ENCODE assay signal across 25 cellular contexts in the genomic region with DNA sequence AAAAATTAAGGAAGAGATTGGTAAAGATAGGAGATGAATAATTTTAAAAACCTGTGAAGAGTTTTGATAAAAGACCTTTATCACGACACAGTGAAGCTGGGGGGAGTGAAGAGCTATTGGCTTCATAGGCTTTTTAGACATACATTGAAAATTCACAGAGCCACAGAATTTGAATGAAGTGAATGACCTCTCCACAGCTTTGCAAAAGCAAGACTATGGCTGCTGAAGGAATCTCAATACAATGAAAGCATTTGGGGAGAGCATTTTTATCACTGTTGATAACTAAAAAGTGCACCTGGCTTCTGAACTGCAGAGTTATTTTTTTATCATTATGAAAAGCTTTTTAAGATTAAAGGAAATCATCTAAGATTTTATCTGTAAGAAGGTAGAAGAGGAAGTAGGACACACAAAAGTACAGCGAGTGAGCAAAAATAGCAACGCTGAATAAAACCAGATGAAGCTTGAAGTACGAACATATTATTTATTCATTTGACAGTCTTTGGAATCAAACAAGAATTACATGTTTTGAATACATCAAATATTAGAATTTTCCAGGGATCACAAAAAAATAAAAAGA.
DNase-seq lines count a peak whose midpoint lies in the region; ATAC-seq, FAIRE-seq and TF ChIP-seq lines count a peak whose summit lies in the region.
"Had no signal": no experiment of that assay in that cellular context is flagged by ENCODE, and none has a peak within 500 bp of the region (broad histone marks: within the 10 kb centered on the region; RNA-seq: fewer than 3 reads in every experiment).

No MANE protein-coding gene starts in this region.

- H2AFZ ChIP-seq in OCI-LY3 (ENCODE audit: low read depth, low read length) (no peak overlapping the region), neuron (ENCODE audit: low read depth, low read length) (peak overlapping the region; percentile 38)
- H2AFZ ChIP-seq: GM23248 had no signal

- no peaks in the 10 kb centered on the region for H3K36me3 Mint-ChIP-seq in activated T-cell treated with anti-CD3 and anti-CD28 coated beads, Interleukin-2, amount 50 U/mL, for 4 hours (ENCODE audit: insufficient read depth)
- H3K36me3 Mint-ChIP-seq in activated naive CD8-positive, alpha-beta T cell treated with anti-CD3 and anti-CD28 coated beads, Interleukin-2, amount 50 U/mL, for 24 hours (ENCODE audit: low read depth) = no peaks in the 10 kb centered on the region

- H4K20me1 ChIP-seq in OCI-LY3 (ENCODE audit: insufficient read depth, low read length) = no peaks in the 10 kb centered on the region
- H4K20me1 ChIP-seq: BLaER1 treated with 17β-estradiol and CSF1 and Interleukin-3, amounts not matched to agents 10 nM and 100 nM had no signal

- H3K9ac ChIP-seq in OCI-LY3 (ENCODE audit: low read length) = no peak overlapping the region
- H3K9ac ChIP-seq: BLaER1 treated with 17β-estradiol and CSF1 and Interleukin-3, amounts not matched to agents 10 nM and 100 nM; GM23248 had no signal

- no peaks in the 10 kb centered on the region for H3K79me2 ChIP-seq in OCI-LY3 (ENCODE audit: low read length)

- no peaks in the 10 kb centered on the region for H3K9me3 Mint-ChIP-seq in activated T-cell treated with anti-CD3 and anti-CD28 coated beads, Interleukin-2, amount 50 U/mL, for 4 hours
- H3K9me3 Mint-ChIP-seq in activated naive CD8-positive, alpha-beta T cell treated with anti-CD3 and anti-CD28 coated beads, Interleukin-2, amount 50 U/mL, for 24 hours = no peaks in the 10 kb centered on the region

- ATAC-seq in activated T-cell treated with anti-CD3 and anti-CD28 coated beads, Interleukin-2, amount 50 U/mL, for 4 hours = no peak
- ATAC-seq in activated naive CD8-positive, alpha-beta T cell treated with anti-CD3 and anti-CD28 coated beads, Interleukin-2, amount 50 U/mL, for 24 hours = no peak
- ATAC-seq: HepG2, SK-N-SH treated with all-trans-retinoic acid at 6 μM for 48 hours had no signal

- H3K27ac ChIP-seq in OCI-LY3 (ENCODE audit: low read length) = no peak overlapping the region
- H3K27ac ChIP-seq: BLaER1 treated with 17β-estradiol and CSF1 and Interleukin-3, amounts not matched to agents 10 nM and 100 nM; GM23248; HL-60; Peyer's patch had no signal

- H3K36me3 ChIP-seq in OCI-LY3 (replicated peaks; ENCODE audit: low read depth, low read length) (no peaks in the 10 kb centered on the region), neuron (ENCODE audit: insufficient read depth, low read length) (no peaks in the 10 kb centered on the region)
- H3K36me3 ChIP-seq: BLaER1 treated with 17β-estradiol and CSF1 and Interleukin-3, amounts not matched to agents 10 nM and 100 nM; HAP-1; Peyer's patch had no signal

- no peaks in the 10 kb centered on the region for H3K27me3 Mint-ChIP-seq in activated T-cell treated with anti-CD3 and anti-CD28 coated beads, Interleukin-2, amount 50 U/mL, for 4 hours (ENCODE audit: low read depth)
- no peaks in the 10 kb centered on the region for H3K27me3 Mint-ChIP-seq in activated naive CD8-positive, alpha-beta T cell treated with anti-CD3 and anti-CD28 coated beads, Interleukin-2, amount 50 U/mL, for 24 hours

- peaks cover 45% of the 10 kb centered on the region for H3K4me1 ChIP-seq in OCI-LY3 (ENCODE audit: low read length)
- H3K4me1 ChIP-seq in neuron (ENCODE audit: insufficient read depth, low read length) = peaks cover 20% of the 10 kb centered on the region
- H3K4me1 ChIP-seq: BLaER1 treated with 17β-estradiol and CSF1 and Interleukin-3, amounts not matched to agents 10 nM and 100 nM; HAP-1; Peyer's patch had no signal

- H3K27ac Mint-ChIP-seq in activated naive CD8-positive, alpha-beta T cell treated with anti-CD3 and anti-CD28 coated beads, Interleukin-2, amount 50 U/mL, for 24 hours = no peak overlapping the region

- peaks cover 4% of the 10 kb centered on the region; the same call in 1 of the 2 replicates for H3K9me3 ChIP-seq in OCI-LY3 (ENCODE audit: insufficient read depth, low read length)
- no peaks in the 10 kb centered on the region for H3K9me3 ChIP-seq in neuron (ENCODE audit: low read length)
- H3K9me3 ChIP-seq: HAP-1, Peyer's patch had no signal

- peak overlapping the region; percentile 50 for H3K4me3 ChIP-seq in OCI-LY3 (ENCODE audit: low read length)
- H3K4me3 ChIP-seq in neuron (ENCODE audit: low read length) = no peak overlapping the region
- H3K4me3 ChIP-seq: BLaER1 treated with 17β-estradiol and CSF1 and Interleukin-3, amounts not matched to agents 10 nM and 100 nM; GM23248; HAP-1; Peyer's patch had no signal

- no peak for DNase-seq in activated T-cell treated with anti-CD3 and anti-CD28 coated beads, Interleukin-2, amount 50 U/mL, for 4 hours
- no peak for DNase-seq in activated T-cell treated with anti-CD3 and anti-CD28 coated beads, Interleukin-2, amount 50 U/mL, for 1 hour
- no peak for DNase-seq in activated naive CD8-positive, alpha-beta T cell treated with anti-CD3 and anti-CD28 coated beads, Interleukin-2, amount 50 U/mL, for 24 hours
- DNase-seq in D721Med (ENCODE audit: insufficient read length, low spot score) (no peak), cerebellar cortex (ENCODE audit: low spot score) (no peak), NCI-H1694 (lab: John Stamatoyannopoulos, UW) (no peak)
- DNase-seq: 8988T, DMS79 treated with DMSO at 0.1 percent for 48 hours, GM23248, KBM-7, NCI-H1092 treated with DMSO at 0.1 percent for 48 hours, NCI-H1436 treated with DMSO at 0.1 percent for 48 hours, NCI-H2029, NCI-H510A treated with DMSO at 0.1 percent for 48 hours, NCI-H748 treated with DMSO at 0.1 percent for 48 hours, Peyer's patch had no signal

- peak overlapping the region; percentile 51 for H3K4me2 ChIP-seq in OCI-LY3 (ENCODE audit: low read length)
- H3K4me2 ChIP-seq: BLaER1 treated with 17β-estradiol and CSF1 and Interleukin-3, amounts not matched to agents 10 nM and 100 nM had no signal

- peaks cover 34% of the 10 kb centered on the region for H3K4me1 Mint-ChIP-seq in activated T-cell treated with anti-CD3 and anti-CD28 coated beads, Interleukin-2, amount 50 U/mL, for 4 hours (ENCODE audit: low read depth)
- peaks cover 30% of the 10 kb centered on the region for H3K4me1 Mint-ChIP-seq in activated naive CD8-positive, alpha-beta T cell treated with anti-CD3 and anti-CD28 coated beads, Interleukin-2, amount 50 U/mL, for 24 hours

- FAIRE-seq in D721Med (lab: Jason Lieb, UNC) = no peak
- FAIRE-seq: GM12892, GM18507, HepG2 had no signal

- H3K27me3 ChIP-seq in OCI-LY3 (ENCODE audit: low read depth, low read length) = no peaks in the 10 kb centered on the region
- H3K27me3 ChIP-seq in neuron (ENCODE audit: insufficient read depth, low read length) = no peaks in the 10 kb centered on the region
- H3K27me3 ChIP-seq: BLaER1 treated with 17β-estradiol and CSF1 and Interleukin-3, amounts not matched to agents 10 nM and 100 nM; Peyer's patch had no signal

- no peak for TF ChIP-seq CTCF in OCI-LY3 (IDR thresholded peaks at IDR 0.05; ENCODE audit: low read depth, low read length)
- no peak for TF ChIP-seq CTCF in D721Med (IDR thresholded peaks at IDR 0.05; ENCODE audit: insufficient read depth, missing control alignments)

- peak overlapping the region; percentile 21 for H3K4me3 Mint-ChIP-seq in activated T-cell treated with anti-CD3 and anti-CD28 coated beads, Interleukin-2, amount 50 U/mL, for 4 hours
- H3K4me3 Mint-ChIP-seq in activated naive CD8-positive, alpha-beta T cell treated with anti-CD3 and anti-CD28 coated beads, Interleukin-2, amount 50 U/mL, for 24 hours = peak overlapping the region; percentile 12
